11 cellular contexts compared by ENCODE assay signal in the genomic region with DNA sequence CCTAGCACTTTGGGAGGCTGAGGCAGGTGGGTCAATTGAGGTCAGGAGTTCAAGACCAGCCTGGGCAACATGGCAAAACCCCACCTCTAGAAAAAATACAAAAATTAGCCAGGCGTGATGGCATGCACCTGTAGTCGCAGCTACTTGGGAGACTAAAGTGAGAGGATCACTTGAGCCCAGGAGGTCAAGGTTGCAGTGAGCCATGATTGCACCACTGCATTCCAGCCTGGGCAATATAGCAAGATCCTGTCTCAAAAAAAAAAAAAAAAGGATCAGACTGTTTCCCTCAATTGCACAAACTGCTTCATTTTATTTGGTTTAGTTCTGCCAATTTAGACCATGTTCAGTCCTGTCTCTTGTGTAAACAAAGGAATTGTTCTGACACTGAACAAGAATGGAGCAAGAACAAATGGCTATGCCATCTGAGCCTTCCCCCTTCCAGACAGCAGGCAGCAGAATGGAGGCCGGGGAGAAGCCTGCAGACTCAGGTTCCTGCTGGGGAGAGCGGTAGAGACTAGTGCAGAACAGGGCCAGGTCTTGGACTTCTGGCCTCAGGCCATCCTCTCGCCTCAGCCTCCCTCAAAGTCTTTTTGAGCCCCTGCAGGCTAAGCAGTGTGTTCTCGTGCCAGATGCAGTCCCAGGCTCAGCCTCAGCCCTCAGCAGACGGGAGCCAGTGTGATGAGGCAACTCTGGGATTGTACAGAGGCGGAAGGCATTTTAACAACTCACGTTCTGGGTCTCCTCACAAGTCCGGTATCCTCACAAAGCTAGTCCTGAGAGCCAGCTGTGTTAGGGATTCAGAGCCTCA. TPM values are rescaled to one million over a fixed set of nuclear protein-coding genes. Genes with fewer than 3 reads are reported as not detected.
A peak's percentile ranks its signal among the peaks of the same experiment; 100 is the strongest.
DNase-seq lines count a peak whose midpoint lies in the region; ATAC-seq, FAIRE-seq and TF ChIP-seq lines count a peak whose summit lies in the region.
"Had no signal": no experiment of that assay in that cellular context is flagged by ENCODE, and none has a peak within 500 bp of the region (broad histone marks: within the 10 kb centered on the region; RNA-seq: fewer than 3 reads in every experiment).

No MANE protein-coding gene starts in this region.

- in situ Hi-C loops in K562 (cut with MboI) = no loop called here

- no peaks in the 10 kb centered on the region for H3K9me2 ChIP-seq in SK-N-SH

- no peak overlapping the region for H3K9ac ChIP-seq in SK-N-SH
- no peak overlapping the region for H3K9ac ChIP-seq in K562 (ENCODE audit: insufficient read depth in 1 of 2, low read depth in 2 of 2, low read length in 2 of 2)

- no peaks in the 10 kb centered on the region for H3K9me3 ChIP-seq in SK-N-SH
- H3K9me3 ChIP-seq in K562 (replicated peaks; ENCODE audit: control insufficient read depth, insufficient read depth, low read depth, low read length) = no peaks in the 10 kb centered on the region
- H3K9me3 ChIP-seq in aorta (ENCODE audit: control insufficient read depth, low read length) = no peaks in the 10 kb centered on the region
- H3K9me3 ChIP-seq in effector memory CD4-positive, alpha-beta T cell (ENCODE audit: control insufficient read depth, low read length) = no peaks in the 10 kb centered on the region
- H3K9me3 ChIP-seq: SJSA1 had no signal

- H3K9me3 Mint-ChIP-seq in stimulated activated naive CD8-positive, alpha-beta T cell treated with anti-CD3 and anti-CD28 coated beads, Interleukin-15, amount 100 ng/mL, for 72 hours = no peaks in the 10 kb centered on the region
- no peaks in the 10 kb centered on the region for H3K9me3 Mint-ChIP-seq in naive thymus-derived CD8-positive, alpha-beta T cell
- H3K9me3 Mint-ChIP-seq: stimulated activated memory B cell treated with anti-CD40 and anti-IgM and Interleukin-4, amounts not matched to agents 10 μg/mL and 1 μg/mL and 100 μg/mL, for 72 hours had no signal

- no peaks in the 10 kb centered on the region for H3K27me3 Mint-ChIP-seq in stimulated activated naive CD8-positive, alpha-beta T cell treated with anti-CD3 and anti-CD28 coated beads, Interleukin-15, amount 100 ng/mL, for 72 hours
- H3K27me3 Mint-ChIP-seq in naive thymus-derived CD8-positive, alpha-beta T cell = no peaks in the 10 kb centered on the region
- H3K27me3 Mint-ChIP-seq: stimulated activated memory B cell treated with anti-CD40 and anti-IgM and Interleukin-4, amounts not matched to agents 10 μg/mL and 1 μg/mL and 100 μg/mL, for 72 hours had no signal

- no peak overlapping the region for H3K4me2 ChIP-seq in SK-N-SH
- H3K4me2 ChIP-seq in K562 (ENCODE audit: insufficient read depth, low read length) = no peak overlapping the region

- ATAC-seq in SK-N-SH treated with all-trans-retinoic acid at 6 μM for 48 hours = 0 out of 3 replicates have a peak, but pooled peaks have one; percentile 0
- ATAC-seq in K562 = no peak
- ATAC-seq in left lobe of liver = peak; percentile 17
- ATAC-seq in stimulated activated naive CD8-positive, alpha-beta T cell treated with anti-CD3 and anti-CD28 coated beads, Interleukin-15, amount 100 ng/mL, for 72 hours = no peak
- ATAC-seq in aorta (ENCODE audit: low FRiP score) = no peak
- no peak for ATAC-seq in naive thymus-derived CD8-positive, alpha-beta T cell
- ATAC-seq: stimulated activated memory B cell treated with anti-CD40 and anti-IgM and Interleukin-4, amounts not matched to agents 10 μg/mL and 1 μg/mL and 100 μg/mL, for 72 hours had no signal

- peak overlapping the region; percentile 8 to 73 for H3K27ac Mint-ChIP-seq in stimulated activated naive CD8-positive, alpha-beta T cell treated with anti-CD3 and anti-CD28 coated beads, Interleukin-15, amount 100 ng/mL, for 72 hours
- H3K27ac Mint-ChIP-seq in naive thymus-derived CD8-positive, alpha-beta T cell = peak overlapping the region in 5 of 10 donors; percentile 9 to 75 (median 57)
- H3K27ac Mint-ChIP-seq: stimulated activated memory B cell treated with anti-CD40 and anti-IgM and Interleukin-4, amounts not matched to agents 10 μg/mL and 1 μg/mL and 100 μg/mL, for 72 hours had no signal

- TF ChIP-seq POLR2A in K562 (conservative IDR thresholded peaks at IDR 0.05) = no peak

- no TSS peak for BruUV-seq in K562 (replicated peaks; lab: Mats Ljungman, UMichigan)

- H3K4me1 Mint-ChIP-seq in stimulated activated naive CD8-positive, alpha-beta T cell treated with anti-CD3 and anti-CD28 coated beads, Interleukin-15, amount 100 ng/mL, for 72 hours = peaks cover 39% of the 10 kb centered on the region
- H3K4me1 Mint-ChIP-seq in naive thymus-derived CD8-positive, alpha-beta T cell = peaks cover 9 to 30% (median 28%) of the 10 kb centered on the region in 4 donors
- H3K4me1 Mint-ChIP-seq: stimulated activated memory B cell treated with anti-CD40 and anti-IgM and Interleukin-4, amounts not matched to agents 10 μg/mL and 1 μg/mL and 100 μg/mL, for 72 hours had no signal

- peaks cover 0 to 72% (median 9%) of the 10 kb centered on the region in 3 donors for H3K36me3 Mint-ChIP-seq in naive thymus-derived CD8-positive, alpha-beta T cell

- H3K4me1 ChIP-seq in SK-N-SH (ENCODE audit: control insufficient read depth in 1 of 2, insufficient read depth in 2 of 2, low read depth in 1 of 2, low read length in 1 of 2) (peaks cover 0 to 23% of the 10 kb centered on the region in 2 experiments; a peak in 1 of 4 replicates), K562 (replicated peaks in 1 of 2; ENCODE audit: control insufficient read depth in 2 of 2, insufficient read depth in 2 of 2, low read length in 2 of 2) (peaks cover 0 to 10% of the 10 kb centered on the region in 2 experiments; a peak in 3 of 5 replicates), aorta (ENCODE audit: control insufficient read depth in 1 of 2, insufficient read depth in 2 of 2, low read length in 2 of 2) (no peaks in the 10 kb centered on the region)
- H3K4me1 ChIP-seq in effector memory CD4-positive, alpha-beta T cell (ENCODE audit: control insufficient read depth, insufficient read depth, low read length, poor library complexity, severe bottlenecking) = peaks cover 24% of the 10 kb centered on the region
- H3K4me1 ChIP-seq: SJSA1 had no signal

- H4K20me1 ChIP-seq in SK-N-SH (ENCODE audit: insufficient read depth) = peaks cover 29% of the 10 kb centered on the region
- H4K20me1 ChIP-seq in K562 (replicated peaks; ENCODE audit: control insufficient read depth, insufficient read depth, low read length) = 0 out of 2 replicates have a peak, but pooled peaks cover 3% of the 10 kb centered on the region

- H3F3A ChIP-seq in SK-N-SH (replicated peaks; ENCODE audit: insufficient read depth) = peaks cover 32% of the 10 kb centered on the region

- POLR2A ChIA-PET in SK-N-SH (lab: Yijun Ruan, JAX) (interaction anchor here (1.0 to 3.6 kb wide), 3 partner anchors 10 to 28 kb away, joined by 4 to 19 read pairs (median 5); a partner anchor contains a TSS), K562 (lab: Yijun Ruan, JAX) (interaction anchor here (1.0 to 11.7 kb wide), 3 partner anchors 9 to 54 kb away, joined by 3 to 181 read pairs (median 6); a partner anchor contains a TSS)
- POLR2A ChIA-PET in naive thymus-derived CD8-positive, alpha-beta T cell (lab: Charles Lee) = interaction anchor here (1.1 to 4.9 kb wide), 3 partner anchors 9 to 16 kb away, joined by 3 to 51 read pairs (median 4); a partner anchor contains a TSS

- TF ChIP-seq CTCF in SK-N-SH (IDR thresholded peaks at IDR 0.05) (no peak), K562 (IDR thresholded peaks at IDR 0.05 in 2 of 3, conservative IDR thresholded peaks at IDR 0.05 in 1 of 3; ENCODE audit: insufficient read depth in 2 of 3, low read depth in 1 of 3, low read length in 3 of 3) (no peak)

- CTCF ChIA-PET in SK-N-SH (lab: Yijun Ruan, JAX) = no interaction called here
- CTCF ChIA-PET in K562 (lab: Yijun Ruan, JAX; ENCODE audit: low intra/inter-chr PET ratio) = no interaction called here

- TF ChIP-seq EP300 in SK-N-SH (IDR thresholded peaks at IDR 0.05; ENCODE audit: borderline replicate concordance in 1 of 2, low read depth in 1 of 2, low read length in 1 of 2) (no peak), K562 (IDR thresholded peaks at IDR 0.05; ENCODE audit: low read length) (no peak)

- intact Hi-C loops in K562 (cut with micrococcal nuclease) = no loop called here
- intact Hi-C loops in aorta (cut with DNase I) = no loop called here

- H3K27ac ChIP-seq in SK-N-SH (ENCODE audit: low read depth in 2 of 2, low read length in 1 of 2) (no peak overlapping the region; a peak in 1 of 4 replicates), K562 (ENCODE audit: extremely low read depth, low read depth, low read length) (no peak overlapping the region), aorta (ENCODE audit: low read depth in 1 of 2, low read length in 2 of 2) (peak overlapping the region in 1 of 2 donors; percentile 26)
- no peak overlapping the region for H3K27ac ChIP-seq in effector memory CD4-positive, alpha-beta T cell (ENCODE audit: insufficient read depth, low read length, poor library complexity, severe bottlenecking)
- H3K27ac ChIP-seq: SJSA1 had no signal

- H3K79me2 ChIP-seq in SK-N-SH (ENCODE audit: insufficient read depth) (no peaks in the 10 kb centered on the region), K562 (ENCODE audit: control insufficient read depth, insufficient read depth, low read length) (no peaks in the 10 kb centered on the region)

- H3K36me3 ChIP-seq in SK-N-SH (replicated peaks in 1 of 2; ENCODE audit: control insufficient read depth in 1 of 2, insufficient read depth in 2 of 2, low read length in 1 of 2) = peaks cover 21 to 45% of the 10 kb centered on the region in 2 experiments
- peaks cover 65% of the 10 kb centered on the region for H3K36me3 ChIP-seq in K562 (ENCODE audit: control insufficient read depth, insufficient read depth, low read length)
- H3K36me3 ChIP-seq in aorta (ENCODE audit: control insufficient read depth in 1 of 2, insufficient read depth in 2 of 2, low read length in 1 of 2) = peaks cover 4 to 13% of the 10 kb centered on the region in 2 donors
- H3K36me3 ChIP-seq in effector memory CD4-positive, alpha-beta T cell (ENCODE audit: control insufficient read depth, insufficient read depth, low read length) = peaks cover 44% of the 10 kb centered on the region

- 84% methylated on average over 10 of the region's 10 CpGs for WGBS in SK-N-SH (ENCODE audit: low lambda C conversion rate)
- 74% methylated on average over 10 of the region's 10 CpGs for WGBS in K562 (ENCODE audit: insufficient coverage, low coverage, missing lambda C conversion rate)
- 56 to 69% methylated on average over 10 of the region's 10 CpGs for WGBS in aorta, 2 donors

- TF ChIP-seq RAD21 in SK-N-SH (IDR thresholded peaks at IDR 0.05; ENCODE audit: low read length) = no peak
- TF ChIP-seq RAD21 in K562 (CRISPR knock-in tag; conservative IDR thresholded peaks at IDR 0.05 in 1 of 2, IDR thresholded peaks at IDR 0.05 in 1 of 2) = no peak

- H3K4me3 Mint-ChIP-seq in stimulated activated naive CD8-positive, alpha-beta T cell treated with anti-CD3 and anti-CD28 coated beads, Interleukin-15, amount 100 ng/mL, for 72 hours = no peak overlapping the region
- H3K4me3 Mint-ChIP-seq in naive thymus-derived CD8-positive, alpha-beta T cell = no peak overlapping the region
- H3K4me3 Mint-ChIP-seq: stimulated activated memory B cell treated with anti-CD40 and anti-IgM and Interleukin-4, amounts not matched to agents 10 μg/mL and 1 μg/mL and 100 μg/mL, for 72 hours had no signal

- FAIRE-seq in K562 (lab: Jason Lieb, UNC) = no peak

- DNase-seq in SK-N-SH (no peak), K562 (ENCODE audit: extremely low read depth in 1 of 4, low spot score in 3 of 4) (no peak), left lobe of liver (ENCODE audit: low spot score) (no peak), aorta (no peak)
- DNase-seq in stimulated activated naive CD8-positive, alpha-beta T cell treated with anti-CD3 and anti-CD28 coated beads, Interleukin-15, amount 100 ng/mL, for 72 hours = no peak
- DNase-seq in effector memory CD4-positive, alpha-beta T cell = no peak
- DNase-seq in naive thymus-derived CD8-positive, alpha-beta T cell = no peak
- DNase-seq: NCI-H2227 treated with DMSO at 0.1 percent for 48 hours had no signal

- H3K9me1 ChIP-seq in K562 (ENCODE audit: control insufficient read depth, insufficient read depth, low read length) = no peaks in the 10 kb centered on the region

- H3K4me3 ChIP-seq in SK-N-SH (ENCODE audit: low read depth in 2 of 2, low read length in 1 of 2) = no peak overlapping the region
- H3K4me3 ChIP-seq in K562 = no peak overlapping the region
- no peak overlapping the region for H3K4me3 ChIP-seq in aorta (ENCODE audit: low read length in 2 of 2)
- H3K4me3 ChIP-seq in effector memory CD4-positive, alpha-beta T cell (ENCODE audit: insufficient read depth, low read depth, low read length, poor library complexity, severe bottlenecking) = no peak overlapping the region
- H3K4me3 ChIP-seq: SJSA1 had no signal

- H2AFZ ChIP-seq in SK-N-SH (ENCODE audit: low read depth) = no peak overlapping the region
- H2AFZ ChIP-seq in K562 (ENCODE audit: low read depth, low read length) = no peak overlapping the region

- H3K27me3 ChIP-seq in SK-N-SH (ENCODE audit: insufficient read depth) = no peaks in the 10 kb centered on the region
- no peaks in the 10 kb centered on the region for H3K27me3 ChIP-seq in K562 (ENCODE audit: control insufficient read depth in 2 of 2, insufficient read depth in 2 of 2, low read length in 2 of 2)
- no peaks in the 10 kb centered on the region for H3K27me3 ChIP-seq in aorta (ENCODE audit: control insufficient read depth in 1 of 2, insufficient read depth in 2 of 2, low read length in 1 of 2)
- H3K27me3 ChIP-seq in effector memory CD4-positive, alpha-beta T cell (replicated peaks; ENCODE audit: control insufficient read depth, insufficient read depth, low read length, poor library complexity, severe bottlenecking) = no peaks in the 10 kb centered on the region
- H3K27me3 ChIP-seq: SJSA1 had no signal

RNA-seq across cellular contexts. Expression of a gene that starts 18.2 kb away (rescaled TPM):
- 192 and 197 TPM in 2 replicates for polyA plus RNA-seq in SK-N-SH (2012; rRNA removed)
- polyA plus RNA-seq in SK-N-SH (2012; cell fraction: cytosol; rRNA removed) = 150 and 183 TPM in 2 replicates
- polyA plus RNA-seq in SK-N-SH (2012; cell fraction: nucleus; rRNA removed) = 420 and 667 TPM in 2 replicates
- 1,523 and 3,571 TPM in 2 replicates for total RNA-seq in K562 (2011; cell fraction: chromatin; rRNA removed; ENCODE audit: low replicate concordance)
- total RNA-seq in K562 (2011; cell fraction: nucleolus; rRNA removed) = 1,055 and 1,232 TPM in 2 replicates
- total RNA-seq in K562 (2011; cell fraction: nucleoplasm; rRNA removed) = 1,271 and 1,326 TPM in 2 replicates
- total RNA-seq in K562 (2014; rRNA removed) = 570 and 600 TPM in 2 replicates
- 611 and 618 TPM in 2 replicates for total RNA-seq in K562 (2014; rRNA removed; fragmentation: Illumina TruSeq; extraction: Trizol)
- 613 and 656 TPM in 2 replicates for total RNA-seq in K562 (2015; rRNA removed; fragmentation: Illumina TruSeq; extraction: Trizol)
- total RNA-seq in K562 (2021) = 544 and 561 TPM in 2 replicates
- polyA plus RNA-seq in K562 (2011; rRNA removed) = 418 and 441 TPM in 2 replicates
- 97.0 and 189 TPM in 2 replicates for polyA plus RNA-seq in K562 (2011; cell fraction: cytosol; rRNA removed)
- polyA plus RNA-seq in K562 (2011; cell fraction: nucleus; rRNA removed) = 1,217 and 1,257 TPM in 2 replicates
- 259 and 470 TPM in 2 replicates for polyA plus RNA-seq in K562 (2012)
- 445 and 534 TPM in 2 replicates for polyA plus RNA-seq in K562 (2014; fragmentation: Illumina TruSeq; extraction: Trizol)
- 100 to 1,000 TPM; 103 to 128 TPM for polyA plus RNA-seq in K562 (2014; fragmentation: Nextera tagmentation; extraction: Ambion mirVana)
- polyA plus RNA-seq in K562 (2014; rRNA removed) = 574 and 644 TPM in 2 replicates
- polyA minus RNA-seq in K562 (2011; rRNA and poly(A)+ RNA removed) = 902 and 960 TPM in 2 replicates
- polyA minus RNA-seq in K562 (2011; cell fraction: cytosol; rRNA and poly(A)+ RNA removed) = 599 and 712 TPM in 2 replicates
- 1,471 and 2,216 TPM in 2 replicates for polyA minus RNA-seq in K562 (2011; cell fraction: nucleus; rRNA and poly(A)+ RNA removed)
- 215 TPM for total RNA-seq in left lobe of liver
- 100 to 1,000 TPM; 523 to 680 TPM for total RNA-seq in aorta
- polyA plus RNA-seq in aorta = 100 to 1,000 TPM; 141 to 285 TPM
- total RNA-seq in naive thymus-derived CD8-positive, alpha-beta T cell = 1,000 to 10,000 TPM; 1,803 to 1,897 TPM
- 100 to 1,000 TPM in 2 of 3 donors, 10 to 100 TPM in 1; 97.0 to 120 (median 104) TPM for polyA plus RNA-seq in naive thymus-derived CD8-positive, alpha-beta T cell

RNA-seq across cellular contexts. Expression of a gene that starts 54.9 kb away (rescaled TPM):
- polyA plus RNA-seq in SK-N-SH (2012; rRNA removed) (30.3 and 31.5 TPM in 2 replicates), K562 (2011; rRNA removed) (26.0 and 29.9 TPM in 2 replicates), K562 (2014; fragmentation: Illumina TruSeq; extraction: Trizol) (21.0 and 22.8 TPM in 2 replicates), K562 (2014; fragmentation: Nextera tagmentation; extraction: Ambion mirVana) (1 to 10 TPM; 5.0 to 7.9 TPM), K562 (2014; rRNA removed) (24.0 and 30.0 TPM in 2 replicates), aorta (10 to 100 TPM; 26.8 to 27.9 TPM)
- 33.8 and 37.5 TPM in 2 replicates for polyA plus RNA-seq in SK-N-SH (2012; cell fraction: cytosol; rRNA removed)
- polyA plus RNA-seq in SK-N-SH (2012; cell fraction: nucleus; rRNA removed) = 50.3 and 59.9 TPM in 2 replicates
- 72.1 and 77.5 TPM in 2 replicates for total RNA-seq in K562 (2011; cell fraction: chromatin; rRNA removed; ENCODE audit: low replicate concordance)
- total RNA-seq in K562 (2011; cell fraction: nucleolus; rRNA removed) = 38.4 and 41.8 TPM in 2 replicates
- 45.2 and 49.2 TPM in 2 replicates for total RNA-seq in K562 (2011; cell fraction: nucleoplasm; rRNA removed)
- total RNA-seq in K562 (2014; rRNA removed) (39.9 and 41.7 TPM in 2 replicates), K562 (2014; rRNA removed; fragmentation: Illumina TruSeq; extraction: Trizol) (21.8 and 26.2 TPM in 2 replicates), K562 (2015; rRNA removed; fragmentation: Illumina TruSeq; extraction: Trizol) (31.9 and 33.8 TPM in 2 replicates), K562 (2021) (29.1 and 29.6 TPM in 2 replicates), left lobe of liver (16.4 TPM), aorta (10 to 100 TPM; 35.4 to 51.9 TPM)
- 18.4 and 19.7 TPM in 2 replicates for polyA plus RNA-seq in K562 (2011; cell fraction: cytosol; rRNA removed)
- 27.5 and 31.1 TPM in 2 replicates for polyA plus RNA-seq in K562 (2011; cell fraction: nucleus; rRNA removed)
- polyA plus RNA-seq in K562 (2012) = 21.3 and 24.0 TPM in 2 replicates
- polyA minus RNA-seq in K562 (2011; rRNA and poly(A)+ RNA removed) = 28.9 and 34.2 TPM in 2 replicates
- polyA minus RNA-seq in K562 (2011; cell fraction: cytosol; rRNA and poly(A)+ RNA removed) = 17.6 and 20.2 TPM in 2 replicates
- 14.9 and 19.5 TPM in 2 replicates for polyA minus RNA-seq in K562 (2011; cell fraction: nucleus; rRNA and poly(A)+ RNA removed)
- total RNA-seq in naive thymus-derived CD8-positive, alpha-beta T cell = 10 to 100 TPM; 62.3 to 63.4 TPM
- polyA plus RNA-seq in naive thymus-derived CD8-positive, alpha-beta T cell = 10 to 100 TPM; 27.9 to 35.3 (median 30.5) TPM

Comparison
In these comparisons a context has a peak if more than half of its experiments do, and no peak if none do; other contexts are left out.
1. ATAC-seq: peak in SK-N-SH treated with all-trans-retinoic acid at 6 μM for 48 hours (single experiment) and left lobe of liver (single experiment); none in K562 (single experiment), stimulated activated naive CD8-positive, alpha-beta T cell treated with anti-CD3 and anti-CD28 coated beads, Interleukin-15, amount 100 ng/mL, for 72 hours (single experiment), aorta (single experiment) and naive thymus-derived CD8-positive, alpha-beta T cell (0 of 2).